ENCODE assay signal across 1 cellular context in the genomic region with DNA sequence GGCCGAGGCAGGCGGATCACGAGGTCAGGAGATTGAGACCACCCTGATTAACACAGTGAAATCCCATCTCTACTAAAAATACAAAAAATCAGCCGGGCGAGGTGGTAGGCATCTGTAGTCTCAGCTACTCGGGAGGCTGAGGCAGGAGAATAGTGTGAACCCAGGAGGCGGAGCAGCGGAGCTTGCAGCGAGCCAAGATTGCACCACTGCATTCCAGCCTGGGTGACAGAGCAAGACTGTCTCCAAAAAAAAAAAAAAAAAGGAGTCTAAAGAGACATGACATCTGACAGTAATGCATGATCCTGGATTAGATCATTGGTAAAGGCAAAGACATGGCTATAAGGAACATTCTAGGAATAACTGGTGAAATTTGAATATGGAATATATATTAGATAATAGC.
A peak's percentile ranks its signal among the peaks of the same experiment; 100 is the strongest.
TF ChIP-seq lines count a peak whose summit lies in the region.

No MANE protein-coding gene starts in this region.

TF ChIP-seq in HepG2, 621 proteins besides CTCF, POLR2A, EP300 and RAD21:
- TF ChIP-seq ZNF362 (CRISPR knock-in tag; IDR thresholded peaks at IDR 0.05; ENCODE audit: borderline replicate concordance) (peak; percentile 71; the same call in 1 of the 2 replicates), SP5 (CRISPR knock-in tag; IDR thresholded peaks at IDR 0.05; ENCODE audit: borderline replicate concordance, low read depth) (peak; percentile 62), TEAD3 (CRISPR knock-in tag; optimal IDR thresholded peaks at IDR 0.05; ENCODE audit: borderline replicate concordance) (peak; percentile 69), CEBPG (CRISPR knock-in tag; IDR thresholded peaks at IDR 0.05) (peak; percentile 43; the same call in 1 of the 2 replicates)
TF ChIP-seq in HepG2: peak in this region for 4; not testable (repeated sequence) for 617.
